Comparison of ENCODE assay signal across 10 cellular contexts in the genomic region with DNA sequence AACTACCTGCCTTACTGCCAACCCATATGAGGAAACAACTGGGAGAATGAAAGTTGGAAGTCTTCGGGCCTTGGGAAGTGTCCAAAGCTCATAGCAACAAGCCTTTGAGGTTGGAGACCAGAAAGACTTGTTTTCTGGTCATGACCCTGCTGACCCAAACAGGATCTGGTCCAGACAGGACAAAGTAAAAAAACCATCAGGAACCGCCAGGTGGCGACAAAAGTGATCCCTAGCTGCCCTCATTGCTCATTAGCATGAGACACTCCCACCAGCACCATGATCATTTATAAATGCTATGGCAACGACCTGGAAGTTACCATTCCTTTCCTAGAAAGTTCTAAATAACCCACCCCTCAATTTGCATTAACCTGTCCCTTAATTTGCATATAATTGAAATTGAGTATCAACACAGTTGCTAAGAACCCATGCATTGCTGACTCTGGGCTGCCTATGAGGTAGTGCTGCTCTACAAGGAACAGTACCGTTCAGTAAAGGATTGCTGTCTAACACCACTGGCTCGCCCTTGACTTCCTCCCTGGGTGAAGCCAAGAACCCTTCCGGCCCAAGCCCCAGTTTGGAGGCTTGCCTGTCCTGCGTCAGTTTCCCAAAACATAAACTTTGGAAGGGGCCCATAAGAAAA.
A peak's percentile ranks its signal among the peaks of the same experiment; 100 is the strongest.
DNase-seq lines count a peak whose midpoint lies in the region; ATAC-seq, FAIRE-seq and TF ChIP-seq lines count a peak whose summit lies in the region.
"Had no signal": no experiment of that assay in that cellular context is flagged by ENCODE, and none has a peak within 500 bp of the region (broad histone marks: within the 10 kb centered on the region; RNA-seq: fewer than 3 reads in every experiment).

No MANE protein-coding gene starts in this region.

- H3K36me3 ChIP-seq in OCI-LY7 (ENCODE audit: insufficient read depth, low read length) (no peaks in the 10 kb centered on the region), pancreas (no peaks in the 10 kb centered on the region), ovary (no peaks in the 10 kb centered on the region)
- H3K36me3 ChIP-seq: SJCRH30 had no signal

- ATAC-seq in GM21529 (IDR thresholded peaks at IDR 0.05; ENCODE audit: unreplicated experiment), result peak; percentile 87
- peak; percentile 84 to 92 (median 90) for ATAC-seq in pancreas

- TF ChIP-seq POLR2A in ovary (IDR thresholded peaks at IDR 0.05), result no peak

- TF ChIP-seq CTCF in OCI-LY7 (conservative IDR thresholded peaks at IDR 0.05; ENCODE audit: low read length), result peak; percentile 90
- TF ChIP-seq CTCF in pancreas (IDR thresholded peaks at IDR 0.05), result peak; percentile 36 to 49 (median 40)
- no peak for TF ChIP-seq CTCF in ovary (IDR thresholded peaks at IDR 0.05)

- POLR2A ChIA-PET in OCI-LY7 (lab: Charles Lee), result interaction anchor here (1.6 kb wide), 1 partner anchor 13 kb away, joined by 4 read pairs; no protein-coding TSS in a partner anchor

- 62% methylated on average over 8 of the region's 8 CpGs for WGBS in pancreas, 2 donors
- 84 to 93% (median 86%) methylated on average over 8 of the region's 8 CpGs for whole genome bisulfite sequencing in ovary, 3 donors

- peak overlapping the region; percentile 25; the same call in 1 of the 2 replicates for H2AFZ ChIP-seq in OCI-LY7 (ENCODE audit: low read length)

- CTCF ChIA-PET in OCI-LY7 (lab: Charles Lee; ENCODE audit: unreplicated experiment), result no interaction called here

- no peak overlapping the region for H3K27ac ChIP-seq in OCI-LY7 (ENCODE audit: low read depth, low read length, poor library complexity, severe bottlenecking)
- no peak overlapping the region for H3K27ac ChIP-seq in pancreas
- no peak overlapping the region for H3K27ac ChIP-seq in ovary
- H3K27ac ChIP-seq: SJCRH30 had no signal

- TF ChIP-seq EP300 in ovary (IDR thresholded peaks at IDR 0.05), result no peak

- no peak overlapping the region for H3K4me3 Mint-ChIP-seq in T-helper 2 cell treated with Interferon-gamma antibody and Interleukin-4, amounts not matched to agents 5 μg/mL and 100 μg/mL, for 36 hours
- H3K4me3 Mint-ChIP-seq: natural killer cell had no signal

- BruUV-seq in OCI-LY7 (replicated peaks; lab: Mats Ljungman, UMichigan), result no TSS peak

- no peaks in the 10 kb centered on the region for H3K27me3 ChIP-seq in pancreas
- no peaks in the 10 kb centered on the region for H3K27me3 ChIP-seq in ovary
- H3K27me3 ChIP-seq: SJCRH30 had no signal

- no peaks in the 10 kb centered on the region for H3K9me2 ChIP-seq in OCI-LY7 (ENCODE audit: insufficient read depth, low read length)

- H3K9me3 Mint-ChIP-seq in T-helper 2 cell treated with Interferon-gamma antibody and Interleukin-4, amounts not matched to agents 5 μg/mL and 100 μg/mL, for 36 hours, result peaks cover 1% of the 10 kb centered on the region
- H3K9me3 Mint-ChIP-seq: natural killer cell had no signal

- DNase-seq in COLO829 (ENCODE audit: low spot score) (peak; percentile 48), OCI-LY7 (ENCODE audit: low spot score) (peak; percentile 62), astrocyte of the hippocampus (ENCODE audit: low read depth, low spot score) (peak; percentile 12), pancreas (peak; percentile 54 to 87 (median 82)), middle frontal gyrus (ENCODE audit: extremely low spot score, low spot score) (no peak), ovary (no peak)
- no peak for DNase-seq in T-helper 2 cell treated with Interferon-gamma antibody and Interleukin-4, amounts not matched to agents 5 μg/mL and 100 μg/mL, for 36 hours (ENCODE audit: low spot score)
- DNase-seq: natural killer cell had no signal

- H3K4me1 ChIP-seq in OCI-LY7 (ENCODE audit: insufficient read depth, low read length, poor library complexity, severe bottlenecking), result no peaks in the 10 kb centered on the region
- H3K4me1 ChIP-seq in pancreas, result peaks cover 0 to 6% (median 0%) of the 10 kb centered on the region in 3 donors
- H3K4me1 ChIP-seq in ovary (ENCODE audit: insufficient read depth), result no peaks in the 10 kb centered on the region

- H3K4me1 Mint-ChIP-seq in T-helper 2 cell treated with Interferon-gamma antibody and Interleukin-4, amounts not matched to agents 5 μg/mL and 100 μg/mL, for 36 hours (ENCODE audit: low read depth), result no peaks in the 10 kb centered on the region
- H3K4me1 Mint-ChIP-seq: natural killer cell had no signal

- no peaks in the 10 kb centered on the region for H3K36me3 Mint-ChIP-seq in T-helper 2 cell treated with Interferon-gamma antibody and Interleukin-4, amounts not matched to agents 5 μg/mL and 100 μg/mL, for 36 hours (ENCODE audit: low read depth)
- H3K36me3 Mint-ChIP-seq: natural killer cell had no signal

- intact Hi-C loops in OCI-LY7 (cut with micrococcal nuclease; ENCODE audit: unreplicated experiment) (loop anchor here (2.0 to 5.0 kb wide), 2 partner anchors 452 to 596 kb away; no protein-coding TSS in a partner anchor), pancreas (cut with DNase I) (no loop called here), ovary (cut with DNase I) (no loop called here)

- no peaks in the 10 kb centered on the region for H4K20me1 ChIP-seq in OCI-LY7 (ENCODE audit: insufficient read depth, low read length)

- H3K4me3 ChIP-seq in OCI-LY7 (ENCODE audit: low read depth, low read length, poor library complexity, severe bottlenecking) (no peak overlapping the region), pancreas (no peak overlapping the region), ovary (no peak overlapping the region)
- H3K4me3 ChIP-seq: SJCRH30 had no signal

- no peaks in the 10 kb centered on the region for H3K79me2 ChIP-seq in OCI-LY7 (ENCODE audit: insufficient read depth, low read depth, low read length)

- H3K9me3 ChIP-seq in OCI-LY7 (ENCODE audit: low read length), result no peaks in the 10 kb centered on the region
- H3K9me3 ChIP-seq in pancreas, result no peaks in the 10 kb centered on the region
- H3K9me3 ChIP-seq in ovary, result no peaks in the 10 kb centered on the region
- H3K9me3 ChIP-seq: SJCRH30 had no signal

- FAIRE-seq in pancreas (lab: Jason Lieb, UNC), result no peak

- no peak overlapping the region for H3K27ac Mint-ChIP-seq in T-helper 2 cell treated with Interferon-gamma antibody and Interleukin-4, amounts not matched to agents 5 μg/mL and 100 μg/mL, for 36 hours
- H3K27ac Mint-ChIP-seq: natural killer cell had no signal

- no peak overlapping the region for H3K4me2 ChIP-seq in OCI-LY7 (ENCODE audit: low read length)

- H3K27me3 Mint-ChIP-seq in T-helper 2 cell treated with Interferon-gamma antibody and Interleukin-4, amounts not matched to agents 5 μg/mL and 100 μg/mL, for 36 hours (ENCODE audit: low read depth), result no peaks in the 10 kb centered on the region

Comparison
In these comparisons a context has a peak if more than half of its experiments do, and no peak if none do; other contexts are left out.
1. DNase-seq: peak in COLO829 (single experiment), OCI-LY7 (single experiment), astrocyte of the hippocampus (single experiment) and pancreas (6 of 6); none in middle frontal gyrus (single experiment), ovary (0 of 5) and T-helper 2 cell treated with Interferon-gamma antibody and Interleukin-4, amounts not matched to agents 5 μg/mL and 100 μg/mL, for 36 hours (single experiment).
2. CTCF ChIP-seq: peak in OCI-LY7 (single experiment) and pancreas (4 of 4); none in ovary (0 of 3).